Comparison of ENCODE assay signal across 1 cellular context in the genomic region with DNA sequence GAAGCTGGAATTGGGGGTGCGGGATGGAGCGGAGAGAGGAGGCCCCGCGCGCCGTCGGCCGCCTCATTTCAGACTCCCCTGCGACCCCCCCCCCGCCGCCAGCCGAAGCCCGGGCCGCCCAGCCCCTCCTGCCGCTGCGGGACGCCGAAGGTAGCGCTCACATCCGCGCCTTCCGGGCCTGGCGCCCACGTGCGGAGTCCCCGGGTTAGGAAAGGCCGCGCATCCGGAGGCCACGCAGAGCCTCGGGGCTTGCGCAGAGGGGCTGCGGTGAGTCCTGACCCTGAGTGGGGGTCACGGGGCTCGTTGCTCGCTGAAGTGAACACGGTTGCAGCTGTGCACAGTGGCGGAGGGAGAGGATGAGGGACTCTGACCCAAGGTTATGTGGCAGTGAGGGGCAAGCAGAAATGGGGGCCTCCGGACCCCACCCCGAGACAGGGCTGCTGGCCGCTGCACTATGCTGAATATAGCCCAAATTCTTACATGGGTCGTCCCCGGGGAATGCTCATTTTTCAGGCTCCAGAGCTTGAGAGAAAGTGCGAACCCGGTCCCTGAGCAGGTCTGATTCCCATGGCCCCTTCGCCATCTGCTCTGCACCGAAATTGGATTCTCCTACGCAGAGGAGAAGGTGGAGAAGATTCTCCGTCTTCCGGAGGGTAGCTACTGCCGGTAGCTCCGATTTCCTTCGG.
TF ChIP-seq lines count a peak whose summit lies in the region.

No MANE protein-coding gene starts in this region.

TF ChIP-seq in HepG2, 621 proteins besides CTCF, POLR2A, EP300 and RAD21 (continued from another document and continues in another):
- TF ChIP-seq, protein P1, sequence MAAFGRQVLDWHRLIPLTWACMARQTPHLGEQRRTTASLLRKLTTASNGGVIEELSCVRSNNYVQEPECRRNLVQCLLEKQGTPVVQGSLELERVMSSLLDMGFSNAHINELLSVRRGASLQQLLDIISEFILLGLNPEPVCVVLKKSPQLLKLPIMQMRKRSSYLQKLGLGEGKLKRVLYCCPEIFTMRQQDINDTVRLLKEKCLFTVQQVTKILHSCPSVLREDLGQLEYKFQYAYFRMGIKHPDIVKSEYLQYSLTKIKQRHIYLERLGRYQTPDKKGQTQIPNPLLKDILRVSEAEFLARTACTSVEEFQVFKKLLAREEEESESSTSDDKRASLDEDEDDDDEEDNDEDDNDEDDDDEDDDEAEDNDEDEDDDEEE (CRISPR knock-in tag; IDR thresholded peaks at IDR 0.05) = 0 out of 2 replicates have a peak, but pooled peaks have one; percentile 56
- TF ChIP-seq CEBPG (CRISPR knock-in tag; IDR thresholded peaks at IDR 0.05) = no peak
- TF ChIP-seq GTF3A (CRISPR knock-in tag; conservative IDR thresholded peaks at IDR 0.05) = 0 out of 2 replicates have a peak, but pooled peaks have one; percentile 47
- TF ChIP-seq SPEN (CRISPR knock-in tag; IDR thresholded peaks at IDR 0.05; ENCODE audit: low read depth) = no peak
- TF ChIP-seq ZKSCAN5 (CRISPR knock-in tag; IDR thresholded peaks at IDR 0.05) = no peak
- TF ChIP-seq KLF13 (CRISPR knock-in tag; IDR thresholded peaks at IDR 0.05) = no peak
- no peak for TF ChIP-seq NR1H2 (CRISPR knock-in tag; IDR thresholded peaks at IDR 0.05; ENCODE audit: borderline replicate concordance, low read depth)
- no peak for TF ChIP-seq ZNF337 (CRISPR knock-in tag; IDR thresholded peaks at IDR 0.05; ENCODE audit: borderline replicate concordance, low read depth)
- TF ChIP-seq, protein P2, sequence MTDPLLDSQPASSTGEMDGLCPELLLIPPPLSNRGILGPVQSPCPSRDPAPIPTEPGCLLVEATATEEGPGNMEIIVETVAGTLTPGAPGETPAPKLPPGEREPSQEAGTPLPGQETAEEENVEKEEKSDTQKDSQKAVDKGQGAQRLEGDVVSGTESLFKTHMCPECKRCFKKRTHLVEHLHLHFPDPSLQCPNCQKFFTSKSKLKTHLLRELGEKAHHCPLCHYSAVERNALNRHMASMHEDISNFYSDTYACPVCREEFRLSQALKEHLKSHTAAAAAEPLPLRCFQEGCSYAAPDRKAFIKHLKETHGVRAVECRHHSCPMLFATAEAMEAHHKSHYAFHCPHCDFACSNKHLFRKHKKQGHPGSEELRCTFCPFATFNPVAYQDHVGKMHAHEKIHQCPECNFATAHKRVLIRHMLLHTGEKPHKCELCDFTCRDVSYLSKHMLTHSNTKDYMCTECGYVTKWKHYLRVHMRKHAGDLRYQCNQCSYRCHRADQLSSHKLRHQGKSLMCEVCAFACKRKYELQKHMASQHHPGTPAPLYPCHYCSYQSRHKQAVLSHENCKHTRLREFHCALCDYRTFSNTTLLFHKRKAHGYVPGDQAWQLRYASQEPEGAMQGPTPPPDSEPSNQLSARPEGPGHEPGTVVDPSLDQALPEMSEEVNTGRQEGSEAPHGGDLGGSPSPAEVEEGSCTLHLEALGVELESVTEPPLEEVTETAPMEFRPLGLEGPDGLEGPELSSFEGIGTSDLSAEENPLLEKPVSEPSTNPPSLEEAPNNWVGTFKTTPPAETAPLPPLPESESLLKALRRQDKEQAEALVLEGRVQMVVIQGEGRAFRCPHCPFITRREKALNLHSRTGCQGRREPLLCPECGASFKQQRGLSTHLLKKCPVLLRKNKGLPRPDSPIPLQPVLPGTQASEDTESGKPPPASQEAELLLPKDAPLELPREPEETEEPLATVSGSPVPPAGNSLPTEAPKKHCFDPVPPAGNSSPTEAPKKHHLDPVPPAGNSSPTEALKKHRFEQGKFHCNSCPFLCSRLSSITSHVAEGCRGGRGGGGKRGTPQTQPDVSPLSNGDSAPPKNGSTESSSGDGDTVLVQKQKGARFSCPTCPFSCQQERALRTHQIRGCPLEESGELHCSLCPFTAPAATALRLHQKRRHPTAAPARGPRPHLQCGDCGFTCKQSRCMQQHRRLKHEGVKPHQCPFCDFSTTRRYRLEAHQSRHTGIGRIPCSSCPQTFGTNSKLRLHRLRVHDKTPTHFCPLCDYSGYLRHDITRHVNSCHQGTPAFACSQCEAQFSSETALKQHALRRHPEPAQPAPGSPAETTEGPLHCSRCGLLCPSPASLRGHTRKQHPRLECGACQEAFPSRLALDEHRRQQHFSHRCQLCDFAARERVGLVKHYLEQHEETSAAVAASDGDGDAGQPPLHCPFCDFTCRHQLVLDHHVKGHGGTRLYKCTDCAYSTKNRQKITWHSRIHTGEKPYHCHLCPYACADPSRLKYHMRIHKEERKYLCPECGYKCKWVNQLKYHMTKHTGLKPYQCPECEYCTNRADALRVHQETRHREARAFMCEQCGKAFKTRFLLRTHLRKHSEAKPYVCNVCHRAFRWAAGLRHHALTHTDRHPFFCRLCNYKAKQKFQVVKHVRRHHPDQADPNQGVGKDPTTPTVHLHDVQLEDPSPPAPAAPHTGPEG (CRISPR knock-in tag; IDR thresholded peaks at IDR 0.05) = peak; percentile 54; the same call in 1 of the 2 replicates
- TF ChIP-seq TEAD2 (CRISPR knock-in tag; IDR thresholded peaks at IDR 0.05) = 0 out of 2 replicates have a peak, but pooled peaks have one; percentile 16
- TF ChIP-seq NCOA1 (CRISPR knock-in tag; IDR thresholded peaks at IDR 0.05) = no peak
- TF ChIP-seq, protein P3, sequence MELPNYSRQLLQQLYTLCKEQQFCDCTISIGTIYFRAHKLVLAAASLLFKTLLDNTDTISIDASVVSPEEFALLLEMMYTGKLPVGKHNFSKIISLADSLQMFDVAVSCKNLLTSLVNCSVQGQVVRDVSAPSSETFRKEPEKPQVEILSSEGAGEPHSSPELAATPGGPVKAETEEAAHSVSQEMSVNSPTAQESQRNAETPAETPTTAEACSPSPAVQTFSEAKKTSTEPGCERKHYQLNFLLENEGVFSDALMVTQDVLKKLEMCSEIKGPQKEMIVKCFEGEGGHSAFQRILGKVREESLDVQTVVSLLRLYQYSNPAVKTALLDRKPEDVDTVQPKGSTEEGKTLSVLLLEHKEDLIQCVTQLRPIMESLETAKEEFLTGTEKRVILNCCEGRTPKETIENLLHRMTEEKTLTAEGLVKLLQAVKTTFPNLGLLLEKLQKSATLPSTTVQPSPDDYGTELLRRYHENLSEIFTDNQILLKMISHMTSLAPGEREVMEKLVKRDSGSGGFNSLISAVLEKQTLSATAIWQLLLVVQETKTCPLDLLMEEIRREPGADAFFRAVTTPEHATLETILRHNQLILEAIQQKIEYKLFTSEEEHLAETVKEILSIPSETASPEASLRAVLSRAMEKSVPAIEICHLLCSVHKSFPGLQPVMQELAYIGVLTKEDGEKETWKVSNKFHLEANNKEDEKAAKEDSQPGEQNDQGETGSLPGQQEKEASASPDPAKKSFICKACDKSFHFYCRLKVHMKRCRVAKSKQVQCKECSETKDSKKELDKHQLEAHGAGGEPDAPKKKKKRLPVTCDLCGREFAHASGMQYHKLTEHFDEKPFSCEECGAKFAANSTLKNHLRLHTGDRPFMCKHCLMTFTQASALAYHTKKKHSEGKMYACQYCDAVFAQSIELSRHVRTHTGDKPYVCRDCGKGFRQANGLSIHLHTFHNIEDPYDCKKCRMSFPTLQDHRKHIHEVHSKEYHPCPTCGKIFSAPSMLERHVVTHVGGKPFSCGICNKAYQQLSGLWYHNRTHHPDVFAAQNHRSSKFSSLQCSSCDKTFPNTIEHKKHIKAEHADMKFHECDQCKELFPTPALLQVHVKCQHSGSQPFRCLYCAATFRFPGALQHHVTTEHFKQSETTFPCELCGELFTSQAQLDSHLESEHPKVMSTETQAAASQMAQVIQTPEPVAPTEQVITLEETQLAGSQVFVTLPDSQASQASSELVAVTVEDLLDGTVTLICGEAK (IDR thresholded peaks at IDR 0.05) = no peak
- TF ChIP-seq, protein P3 (CRISPR knock-in tag; IDR thresholded peaks at IDR 0.05) = peak; percentile 14; the same call in 1 of the 2 replicates
- TF ChIP-seq DMAP1 (CRISPR knock-in tag; IDR thresholded peaks at IDR 0.05) = peak; percentile 69
- TF ChIP-seq RELA (CRISPR knock-in tag; IDR thresholded peaks at IDR 0.05) = no peak
- no peak; the same call in 1 of the 2 replicates for TF ChIP-seq ZNF143 (CRISPR knock-in tag; IDR thresholded peaks at IDR 0.05)
- TF ChIP-seq ZNF44 (CRISPR knock-in tag; IDR thresholded peaks at IDR 0.05) = no peak
- peak; percentile 71 for TF ChIP-seq ETV5 (CRISPR knock-in tag; IDR thresholded peaks at IDR 0.05; ENCODE audit: borderline replicate concordance)
- TF ChIP-seq ZNF775 (CRISPR knock-in tag; IDR thresholded peaks at IDR 0.05; ENCODE audit: borderline replicate concordance) = no peak
- TF ChIP-seq, protein P4, sequence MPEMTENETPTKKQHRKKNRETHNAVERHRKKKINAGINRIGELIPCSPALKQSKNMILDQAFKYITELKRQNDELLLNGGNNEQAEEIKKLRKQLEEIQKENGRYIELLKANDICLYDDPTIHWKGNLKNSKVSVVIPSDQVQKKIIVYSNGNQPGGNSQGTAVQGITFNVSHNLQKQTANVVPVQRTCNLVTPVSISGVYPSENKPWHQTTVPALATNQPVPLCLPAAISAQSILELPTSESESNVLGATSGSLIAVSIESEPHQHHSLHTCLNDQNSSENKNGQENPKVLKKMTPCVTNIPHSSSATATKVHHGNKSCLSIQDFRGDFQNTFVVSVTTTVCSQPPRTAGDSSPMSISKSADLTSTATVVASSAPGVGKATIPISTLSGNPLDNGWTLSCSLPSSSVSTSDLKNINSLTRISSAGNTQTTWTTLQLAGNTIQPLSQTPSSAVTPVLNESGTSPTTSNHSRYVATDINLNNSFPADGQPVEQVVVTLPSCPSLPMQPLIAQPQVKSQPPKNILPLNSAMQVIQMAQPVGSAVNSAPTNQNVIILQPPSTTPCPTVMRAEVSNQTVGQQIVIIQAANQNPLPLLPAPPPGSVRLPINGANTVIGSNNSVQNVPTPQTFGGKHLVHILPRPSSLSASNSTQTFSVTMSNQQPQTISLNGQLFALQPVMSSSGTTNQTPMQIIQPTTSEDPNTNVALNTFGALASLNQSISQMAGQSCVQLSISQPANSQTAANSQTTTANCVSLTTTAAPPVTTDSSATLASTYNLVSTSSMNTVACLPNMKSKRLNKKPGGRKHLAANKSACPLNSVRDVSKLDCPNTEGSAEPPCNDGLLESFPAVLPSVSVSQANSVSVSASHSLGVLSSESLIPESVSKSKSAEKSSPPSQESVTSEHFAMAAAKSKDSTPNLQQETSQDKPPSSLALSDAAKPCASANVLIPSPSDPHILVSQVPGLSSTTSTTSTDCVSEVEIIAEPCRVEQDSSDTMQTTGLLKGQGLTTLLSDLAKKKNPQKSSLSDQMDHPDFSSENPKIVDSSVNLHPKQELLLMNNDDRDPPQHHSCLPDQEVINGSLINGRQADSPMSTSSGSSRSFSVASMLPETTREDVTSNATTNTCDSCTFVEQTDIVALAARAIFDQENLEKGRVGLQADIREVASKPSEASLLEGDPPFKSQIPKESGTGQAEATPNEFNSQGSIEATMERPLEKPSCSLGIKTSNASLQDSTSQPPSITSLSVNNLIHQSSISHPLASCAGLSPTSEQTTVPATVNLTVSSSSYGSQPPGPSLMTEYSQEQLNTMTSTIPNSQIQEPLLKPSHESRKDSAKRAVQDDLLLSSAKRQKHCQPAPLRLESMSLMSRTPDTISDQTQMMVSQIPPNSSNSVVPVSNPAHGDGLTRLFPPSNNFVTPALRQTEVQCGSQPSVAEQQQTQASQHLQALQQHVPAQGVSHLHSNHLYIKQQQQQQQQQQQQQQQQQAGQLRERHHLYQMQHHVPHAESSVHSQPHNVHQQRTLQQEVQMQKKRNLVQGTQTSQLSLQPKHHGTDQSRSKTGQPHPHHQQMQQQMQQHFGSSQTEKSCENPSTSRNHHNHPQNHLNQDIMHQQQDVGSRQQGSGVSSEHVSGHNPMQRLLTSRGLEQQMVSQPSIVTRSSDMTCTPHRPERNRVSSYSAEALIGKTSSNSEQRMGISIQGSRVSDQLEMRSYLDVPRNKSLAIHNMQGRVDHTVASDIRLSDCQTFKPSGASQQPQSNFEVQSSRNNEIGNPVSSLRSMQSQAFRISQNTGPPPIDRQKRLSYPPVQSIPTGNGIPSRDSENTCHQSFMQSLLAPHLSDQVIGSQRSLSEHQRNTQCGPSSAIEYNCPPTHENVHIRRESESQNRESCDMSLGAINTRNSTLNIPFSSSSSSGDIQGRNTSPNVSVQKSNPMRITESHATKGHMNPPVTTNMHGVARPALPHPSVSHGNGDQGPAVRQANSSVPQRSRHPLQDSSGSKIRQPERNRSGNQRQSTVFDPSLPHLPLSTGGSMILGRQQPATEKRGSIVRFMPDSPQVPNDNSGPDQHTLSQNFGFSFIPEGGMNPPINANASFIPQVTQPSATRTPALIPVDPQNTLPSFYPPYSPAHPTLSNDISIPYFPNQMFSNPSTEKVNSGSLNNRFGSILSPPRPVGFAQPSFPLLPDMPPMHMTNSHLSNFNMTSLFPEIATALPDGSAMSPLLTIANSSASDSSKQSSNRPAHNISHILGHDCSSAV (CRISPR knock-in tag; IDR thresholded peaks at IDR 0.05; ENCODE audit: borderline replicate concordance) = 0 out of 2 replicates have a peak, but pooled peaks have one; percentile 31
- no peak; the same call in 1 of the 2 replicates for TF ChIP-seq ZSCAN20 (CRISPR knock-in tag; IDR thresholded peaks at IDR 0.05; ENCODE audit: borderline replicate concordance)
- no peak for TF ChIP-seq ADNP (CRISPR knock-in tag; IDR thresholded peaks at IDR 0.05)
- no peak for TF ChIP-seq ZFP37 (CRISPR knock-in tag; IDR thresholded peaks at IDR 0.05; ENCODE audit: borderline replicate concordance)
- no peak for TF ChIP-seq KLF12 (CRISPR knock-in tag; IDR thresholded peaks at IDR 0.05; ENCODE audit: borderline replicate concordance)
- 0 out of 2 replicates have a peak, but pooled peaks have one; percentile 20 for TF ChIP-seq ZNF891 (CRISPR knock-in tag; IDR thresholded peaks at IDR 0.05)
- no peak for TF ChIP-seq ZNF549 (CRISPR knock-in tag; IDR thresholded peaks at IDR 0.05)
